34 cellular contexts compared by ENCODE assay signal in genomic region chr3:140465988-140466387, GRCh38.
"Had no signal": no experiment of that assay in that cellular context is flagged by ENCODE, and none has a peak within 500 bp of the region (broad histone marks: within the 10 kb centered on the region; RNA-seq: fewer than 3 reads in every experiment).

No MANE protein-coding gene starts in this region.

- H3K27ac ChIP-seq: KMS-11 had no signal

- H3K36me3 ChIP-seq: MG63 had no signal

- H3K27me3 ChIP-seq: MG63 had no signal

- H3K9me3 ChIP-seq: MG63 had no signal

- DNase-seq: Karpas-422, Kasumi-1, MG63, MM.1S, MV-4-11, NCI-H1048, NCI-H1092, NCI-H1092 treated with DMSO at 0.1 percent for 48 hours, NCI-H1105, NCI-H1105 treated with DMSO at 0.1 percent for 48 hours, NCI-H1417, NCI-H1417 treated with DMSO at 0.1 percent for 48 hours, NCI-H1436, NCI-H1436 treated with DMSO at 0.1 percent for 48 hours, NCI-H146, NCI-H1694, NCI-H1694 treated with DMSO at 0.1 percent for 48 hours, NCI-H187, NCI-H187 treated with DMSO at 0.1 percent for 48 hours, NCI-H1930, NCI-H2029, NCI-H2029 treated with DMSO at 0.1 percent for 48 hours, NCI-H2081, NCI-H2081 treated with DMSO at 0.1 percent for 48 hours, NCI-H2107, NCI-H2171, NCI-H2171 treated with DMSO at 0.1 percent for 48 hours, NCI-H2227 treated with DMSO at 0.1 percent for 48 hours, NCI-H226, NCI-H345, NCI-H446, NCI-H446 treated with DMSO at 0.1 percent for 48 hours, NCI-H510A had no signal

- H3K4me2 ChIP-seq: KMS-11 had no signal

- H3K4me3 ChIP-seq: MG63 had no signal

- H3K9ac ChIP-seq: KMS-11 had no signal
